23 cellular contexts compared by ENCODE assay signal in genomic region chr16:51825740-51826139, GRCh38.
DNase-seq lines count a peak whose midpoint lies in the region; ATAC-seq and TF ChIP-seq lines count a peak whose summit lies in the region.
"Had no signal": no experiment of that assay in that cellular context is flagged by ENCODE, and none has a peak within 500 bp of the region (broad histone marks: within the 10 kb centered on the region; RNA-seq: fewer than 3 reads in every experiment).

No MANE protein-coding gene starts in this region.

- ATAC-seq in stimulated activated naive CD8-positive, alpha-beta T cell treated with anti-CD3 and anti-CD28 coated beads, Interleukin-15, amount 100 ng/mL, for 72 hours = no peak
- ATAC-seq in GM19467 (IDR thresholded peaks at IDR 0.05; ENCODE audit: unreplicated experiment) (no peak), PC-3 (no peak)
- ATAC-seq: A549; CD8-positive, alpha-beta T cell; GM12878; GM23338 had no signal

- H3K27me3 Mint-ChIP-seq in stimulated activated naive CD8-positive, alpha-beta T cell treated with anti-CD3 and anti-CD28 coated beads, Interleukin-15, amount 100 ng/mL, for 72 hours = no peaks in the 10 kb centered on the region
- H3K27me3 Mint-ChIP-seq: B cell; CD4-positive, CD25-positive, alpha-beta regulatory T cell had no signal

- no peaks in the 10 kb centered on the region for H3K4me1 Mint-ChIP-seq in stimulated activated naive CD8-positive, alpha-beta T cell treated with anti-CD3 and anti-CD28 coated beads, Interleukin-15, amount 100 ng/mL, for 72 hours
- H3K4me1 Mint-ChIP-seq: B cell; CD4-positive, CD25-positive, alpha-beta regulatory T cell; GM23338; H9 had no signal

- no peak for TF ChIP-seq EP300 in SK-N-SH (IDR thresholded peaks at IDR 0.05; ENCODE audit: borderline replicate concordance in 1 of 2, low read depth in 1 of 2, low read length in 1 of 2)

- H3K4me1 ChIP-seq in SK-N-SH (ENCODE audit: control insufficient read depth in 1 of 2, insufficient read depth in 2 of 2, low read depth in 1 of 2, low read length in 1 of 2) (peaks cover 0 to 3% of the 10 kb centered on the region in 2 experiments; a peak in 1 of 4 replicates), PC-3 (ENCODE audit: insufficient read depth, low read length) (no peaks in the 10 kb centered on the region)
- H3K4me1 ChIP-seq: A549, BLaER1, Caco-2 had no signal

- intact Hi-C loops in PC-3 (cut with micrococcal nuclease) = no loop called here

- H3K79me2 ChIP-seq in SK-N-SH (ENCODE audit: insufficient read depth) = no peaks in the 10 kb centered on the region
- H3K79me2 ChIP-seq in PC-3 (ENCODE audit: low read length) = no peaks in the 10 kb centered on the region

- TF ChIP-seq RAD21 in SK-N-SH (IDR thresholded peaks at IDR 0.05; ENCODE audit: low read length) = no peak

- no peak overlapping the region for H3K9ac ChIP-seq in SK-N-SH
- no peak overlapping the region for H3K9ac ChIP-seq in PC-3 (ENCODE audit: low read length)
- H3K9ac ChIP-seq: BLaER1 had no signal

- H3K9me3 Mint-ChIP-seq in stimulated activated naive CD8-positive, alpha-beta T cell treated with anti-CD3 and anti-CD28 coated beads, Interleukin-15, amount 100 ng/mL, for 72 hours = peaks cover 4 to 21% of the 10 kb centered on the region in 2 donors
- H3K9me3 Mint-ChIP-seq: CD8-positive, alpha-beta T cell; GM23338; H9; HFFc6 had no signal

- H3K36me3 ChIP-seq in SK-N-SH (replicated peaks in 1 of 2; ENCODE audit: control insufficient read depth in 1 of 2, insufficient read depth in 2 of 2, low read length in 1 of 2) = no peaks in the 10 kb centered on the region
- H3K36me3 ChIP-seq in PC-3 (ENCODE audit: low read depth, low read length) = no peaks in the 10 kb centered on the region
- H3K36me3 ChIP-seq: BLaER1 had no signal

- H3K27me3 ChIP-seq in SK-N-SH (ENCODE audit: insufficient read depth) (no peaks in the 10 kb centered on the region), PC-3 (ENCODE audit: low read length) (no peaks in the 10 kb centered on the region)
- H3K27me3 ChIP-seq: BLaER1 had no signal

- POLR2A ChIA-PET in SK-N-SH (lab: Yijun Ruan, JAX) (no interaction called here), PC-3 (lab: Charles Lee; ENCODE audit: unreplicated experiment) (no interaction called here)

- 8% methylated on average over 1 of the region's 1 CpG for WGBS in SK-N-SH (ENCODE audit: low lambda C conversion rate)

- no peak for TF ChIP-seq CTCF in epithelial cell of esophagus (IDR thresholded peaks at IDR 0.05; ENCODE audit: insufficient read depth, low read depth, low read length, missing control alignments)
- TF ChIP-seq CTCF in SK-N-SH (IDR thresholded peaks at IDR 0.05) = no peak
- TF ChIP-seq CTCF in PC-3 (conservative IDR thresholded peaks at IDR 0.05; ENCODE audit: low read depth, low read length) = no peak

- no peak overlapping the region for H3K4me2 ChIP-seq in SK-N-SH
- H3K4me2 ChIP-seq in PC-3 (ENCODE audit: low read length) = no peak overlapping the region
- H3K4me2 ChIP-seq: A549, BLaER1, GM23338 had no signal

- no peak overlapping the region for H3K27ac Mint-ChIP-seq in stimulated activated naive CD8-positive, alpha-beta T cell treated with anti-CD3 and anti-CD28 coated beads, Interleukin-15, amount 100 ng/mL, for 72 hours
- H3K27ac Mint-ChIP-seq: B cell; CD4-positive, CD25-positive, alpha-beta regulatory T cell; CD8-positive, alpha-beta T cell; GM23338; H9; HFFc6 had no signal

- H4K20me1 ChIP-seq in SK-N-SH (ENCODE audit: insufficient read depth) (no peaks in the 10 kb centered on the region), PC-3 (ENCODE audit: low read length) (no peaks in the 10 kb centered on the region)
- H4K20me1 ChIP-seq: BLaER1 had no signal

- H3K9me2 ChIP-seq in SK-N-SH (no peaks in the 10 kb centered on the region), PC-3 (replicated peaks; ENCODE audit: low read length) (no peaks in the 10 kb centered on the region)

- CTCF ChIA-PET in SK-N-SH (lab: Yijun Ruan, JAX) = no interaction called here
- CTCF ChIA-PET in PC-3 (lab: Charles Lee) = no interaction called here

- DNase-seq in ELR (ENCODE audit: low read depth) = peak; percentile 8
- peak; percentile 18 for DNase-seq in M059J (ENCODE audit: low read depth)
- peak; percentile 24 for DNase-seq in epithelial cell of esophagus (ENCODE audit: low read depth)
- DNase-seq in stimulated activated naive CD8-positive, alpha-beta T cell treated with anti-CD3 and anti-CD28 coated beads, Interleukin-15, amount 100 ng/mL, for 72 hours = no peak
- DNase-seq in SK-N-SH = no peak
- no peak for DNase-seq in PC-3
- DNase-seq: 8988T; ACHN; Caco-2; CD4-positive, CD25-positive, alpha-beta regulatory T cell; CD8-positive, alpha-beta T cell; DMS153; DND-41; GDM1; H9; HFFc6 had no signal

- BruUV-seq in PC-3 (replicated peaks; lab: Mats Ljungman, UMichigan) = no TSS peak

- no peak overlapping the region for H3K4me3 ChIP-seq in epithelial cell of esophagus (ENCODE audit: low read length)
- H3K4me3 ChIP-seq in SK-N-SH (ENCODE audit: low read depth in 2 of 2, low read length in 1 of 2) = no peak overlapping the region
- H3K4me3 ChIP-seq in PC-3 (ENCODE audit: low read length) = no peak overlapping the region
- H3K4me3 ChIP-seq: A549, BLaER1, GM12878, GM23338 had no signal

- H3F3A ChIP-seq in SK-N-SH (replicated peaks; ENCODE audit: insufficient read depth) = no peaks in the 10 kb centered on the region
- H3F3A ChIP-seq in PC-3 (ENCODE audit: low read length, unreplicated experiment) = no peaks in the 10 kb centered on the region

- H3K27ac ChIP-seq in SK-N-SH (ENCODE audit: low read depth in 2 of 2, low read length in 1 of 2) (no peak overlapping the region), PC-3 (ENCODE audit: low read length) (no peak overlapping the region)
- H3K27ac ChIP-seq: A549, BLaER1, C4-2B had no signal

- H2AFZ ChIP-seq in SK-N-SH (ENCODE audit: low read depth) = no peak overlapping the region
- no peak overlapping the region for H2AFZ ChIP-seq in PC-3 (ENCODE audit: low read length)
- H2AFZ ChIP-seq: GM23338 had no signal

- H3K9me3 ChIP-seq in SK-N-SH = no peaks in the 10 kb centered on the region
- H3K9me3 ChIP-seq in PC-3 (ENCODE audit: low read length) = no peaks in the 10 kb centered on the region
- H3K9me3 ChIP-seq: A549, BLaER1, Caco-2 had no signal

- H3K4me3 Mint-ChIP-seq in stimulated activated naive CD8-positive, alpha-beta T cell treated with anti-CD3 and anti-CD28 coated beads, Interleukin-15, amount 100 ng/mL, for 72 hours = no peak overlapping the region
- H3K4me3 Mint-ChIP-seq: B cell; CD4-positive, CD25-positive, alpha-beta regulatory T cell; CD8-positive, alpha-beta T cell; GM23338; H9; HFFc6 had no signal

TF ChIP-seq in SK-N-SH, 30 proteins besides CTCF, POLR2A, EP300 and RAD21 (continues in another document):
- TF ChIP-seq JUND (IDR thresholded peaks at IDR 0.05) = no peak
- no peak for TF ChIP-seq SIN3A (IDR thresholded peaks at IDR 0.05; ENCODE audit: borderline replicate concordance, low read depth, low read length)
- no peak for TF ChIP-seq SMC3 (IDR thresholded peaks at IDR 0.05; ENCODE audit: low read depth, low read length)
- TF ChIP-seq TAF1 (IDR thresholded peaks at IDR 0.05; ENCODE audit: borderline replicate concordance, low read depth, low read length) = no peak
- no peak for TF ChIP-seq MXI1 (IDR thresholded peaks at IDR 0.05; ENCODE audit: low read depth, low read length)
- TF ChIP-seq GATA2 (CRISPR knock-in tag; IDR thresholded peaks at IDR 0.05) = no peak
- TF ChIP-seq TCF12 (IDR thresholded peaks at IDR 0.05) = no peak
- TF ChIP-seq, protein P1, sequence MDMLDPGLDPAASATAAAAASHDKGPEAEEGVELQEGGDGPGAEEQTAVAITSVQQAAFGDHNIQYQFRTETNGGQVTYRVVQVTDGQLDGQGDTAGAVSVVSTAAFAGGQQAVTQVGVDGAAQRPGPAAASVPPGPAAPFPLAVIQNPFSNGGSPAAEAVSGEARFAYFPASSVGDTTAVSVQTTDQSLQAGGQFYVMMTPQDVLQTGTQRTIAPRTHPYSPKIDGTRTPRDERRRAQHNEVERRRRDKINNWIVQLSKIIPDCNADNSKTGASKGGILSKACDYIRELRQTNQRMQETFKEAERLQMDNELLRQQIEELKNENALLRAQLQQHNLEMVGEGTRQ (IDR thresholded peaks at IDR 0.05; ENCODE audit: borderline replicate concordance, low read depth, low read length) = no peak
- TF ChIP-seq, protein P2, sequence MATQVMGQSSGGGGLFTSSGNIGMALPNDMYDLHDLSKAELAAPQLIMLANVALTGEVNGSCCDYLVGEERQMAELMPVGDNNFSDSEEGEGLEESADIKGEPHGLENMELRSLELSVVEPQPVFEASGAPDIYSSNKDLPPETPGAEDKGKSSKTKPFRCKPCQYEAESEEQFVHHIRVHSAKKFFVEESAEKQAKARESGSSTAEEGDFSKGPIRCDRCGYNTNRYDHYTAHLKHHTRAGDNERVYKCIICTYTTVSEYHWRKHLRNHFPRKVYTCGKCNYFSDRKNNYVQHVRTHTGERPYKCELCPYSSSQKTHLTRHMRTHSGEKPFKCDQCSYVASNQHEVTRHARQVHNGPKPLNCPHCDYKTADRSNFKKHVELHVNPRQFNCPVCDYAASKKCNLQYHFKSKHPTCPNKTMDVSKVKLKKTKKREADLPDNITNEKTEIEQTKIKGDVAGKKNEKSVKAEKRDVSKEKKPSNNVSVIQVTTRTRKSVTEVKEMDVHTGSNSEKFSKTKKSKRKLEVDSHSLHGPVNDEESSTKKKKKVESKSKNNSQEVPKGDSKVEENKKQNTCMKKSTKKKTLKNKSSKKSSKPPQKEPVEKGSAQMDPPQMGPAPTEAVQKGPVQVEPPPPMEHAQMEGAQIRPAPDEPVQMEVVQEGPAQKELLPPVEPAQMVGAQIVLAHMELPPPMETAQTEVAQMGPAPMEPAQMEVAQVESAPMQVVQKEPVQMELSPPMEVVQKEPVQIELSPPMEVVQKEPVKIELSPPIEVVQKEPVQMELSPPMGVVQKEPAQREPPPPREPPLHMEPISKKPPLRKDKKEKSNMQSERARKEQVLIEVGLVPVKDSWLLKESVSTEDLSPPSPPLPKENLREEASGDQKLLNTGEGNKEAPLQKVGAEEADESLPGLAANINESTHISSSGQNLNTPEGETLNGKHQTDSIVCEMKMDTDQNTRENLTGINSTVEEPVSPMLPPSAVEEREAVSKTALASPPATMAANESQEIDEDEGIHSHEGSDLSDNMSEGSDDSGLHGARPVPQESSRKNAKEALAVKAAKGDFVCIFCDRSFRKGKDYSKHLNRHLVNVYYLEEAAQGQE (IDR thresholded peaks at IDR 0.05; ENCODE audit: low read depth, low read length) = no peak
- TF ChIP-seq, protein P3, sequence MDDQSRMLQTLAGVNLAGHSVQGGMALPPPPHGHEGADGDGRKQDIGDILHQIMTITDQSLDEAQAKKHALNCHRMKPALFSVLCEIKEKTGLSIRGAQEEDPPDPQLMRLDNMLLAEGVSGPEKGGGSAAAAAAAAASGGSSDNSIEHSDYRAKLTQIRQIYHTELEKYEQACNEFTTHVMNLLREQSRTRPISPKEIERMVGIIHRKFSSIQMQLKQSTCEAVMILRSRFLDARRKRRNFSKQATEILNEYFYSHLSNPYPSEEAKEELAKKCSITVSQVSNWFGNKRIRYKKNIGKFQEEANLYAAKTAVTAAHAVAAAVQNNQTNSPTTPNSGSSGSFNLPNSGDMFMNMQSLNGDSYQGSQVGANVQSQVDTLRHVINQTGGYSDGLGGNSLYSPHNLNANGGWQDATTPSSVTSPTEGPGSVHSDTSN (IDR thresholded peaks at IDR 0.05) = no peak
- TF ChIP-seq YY1 (IDR thresholded peaks at IDR 0.05; ENCODE audit: low read depth) = no peak

Comparison
In these comparisons a context has a peak if more than half of its experiments do, and no peak if none do; other contexts are left out.
1. DNase-seq: peak in ELR (single experiment), M059J (single experiment) and epithelial cell of esophagus (single experiment); none in stimulated activated naive CD8-positive, alpha-beta T cell treated with anti-CD3 and anti-CD28 coated beads, Interleukin-15, amount 100 ng/mL, for 72 hours (0 of 2), SK-N-SH (single experiment) and PC-3 (single experiment).